In the genomic region with DNA sequence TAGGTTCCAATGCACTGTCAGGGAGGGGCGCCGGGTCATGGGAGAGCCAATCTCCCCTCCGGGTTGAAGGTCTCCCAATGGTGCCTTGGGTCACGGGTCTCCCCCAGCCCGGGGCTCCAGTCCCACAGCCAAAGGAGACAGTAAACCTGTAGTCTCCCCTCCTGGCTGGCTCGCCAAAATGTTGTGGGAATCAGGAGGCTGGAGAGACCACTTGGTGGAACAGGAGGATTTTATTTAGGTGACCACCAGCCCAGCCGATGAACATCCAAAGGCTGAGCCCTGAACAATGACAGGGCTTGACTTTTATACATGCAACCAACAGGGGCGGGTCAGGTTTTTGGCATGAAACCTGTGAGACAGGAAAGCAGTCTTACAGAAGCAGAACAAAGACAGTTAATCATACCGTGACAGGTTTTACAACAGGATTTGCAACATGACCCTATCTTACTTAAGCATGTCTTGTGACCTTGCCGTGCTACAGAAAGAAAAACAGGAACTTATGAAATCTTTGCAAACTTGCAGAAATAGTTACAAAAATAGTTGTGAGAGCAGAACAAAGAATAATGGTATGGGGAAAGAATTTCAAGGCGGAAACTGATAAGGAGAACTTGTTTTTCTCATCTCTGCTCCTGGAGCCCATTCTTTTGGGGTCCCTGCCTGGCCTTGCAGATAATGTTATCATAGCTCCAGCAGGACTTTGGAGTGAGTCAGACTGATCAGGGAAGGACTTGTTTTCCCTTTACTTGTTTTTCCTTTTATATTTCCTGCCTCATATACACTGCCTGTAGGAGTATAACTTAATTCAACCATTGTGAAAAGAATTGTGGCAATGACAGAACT, we compare ENCODE assay signal across 10 cellular contexts. TPM values are rescaled to one million over a fixed set of nuclear protein-coding genes. Genes with fewer than 3 reads are reported as not detected.
DNase-seq lines count a peak whose midpoint lies in the region; ATAC-seq, FAIRE-seq and TF ChIP-seq lines count a peak whose summit lies in the region.
"Had no signal": no experiment of that assay in that cellular context is flagged by ENCODE, and none has a peak within 500 bp of the region (broad histone marks: within the 10 kb centered on the region; RNA-seq: fewer than 3 reads in every experiment).

No MANE protein-coding gene starts in this region.

- H4K20me1 ChIP-seq in PC-9 (ENCODE audit: insufficient read depth) = no peaks in the 10 kb centered on the region

- CTCF ChIA-PET in PC-9 (lab: Charles Lee) = no interaction called here

- H3K27ac ChIP-seq in PC-9 (peak overlapping the region; percentile 65), foreskin keratinocyte (no peak overlapping the region), thoracic aorta (peak overlapping the region; percentile 67 to 75)
- H3K27ac ChIP-seq: 22Rv1 had no signal

- no peaks in the 10 kb centered on the region for H3K9me2 ChIP-seq in PC-9 (ENCODE audit: insufficient read depth)

- ATAC-seq in foreskin keratinocyte (no peak), thoracic aorta (ENCODE audit: insufficient number of reproducible peaks, low FRiP score, low read depth) (no peak), GM21528 (IDR thresholded peaks at IDR 0.05; ENCODE audit: low FRiP score, unreplicated experiment) (no peak)
- no peak for ATAC-seq in activated naive CD4-positive, alpha-beta T cell treated with anti-CD3 and anti-CD28 coated beads, Interleukin-2, amount 50 U/mL, for 72 hours

- POLR2A ChIA-PET in PC-9 (lab: Charles Lee; ENCODE audit: unreplicated experiment) = no interaction called here

- peaks cover 28% of the 10 kb centered on the region for H3F3A ChIP-seq in PC-9 (ENCODE audit: insufficient read depth, low read depth)

- no TSS peak for BruUV-seq in PC-9 (replicated peaks; lab: Mats Ljungman, UMichigan)

- TF ChIP-seq CTCF in PC-9 (conservative IDR thresholded peaks at IDR 0.05) (no peak), foreskin keratinocyte (conservative IDR thresholded peaks at IDR 0.05) (no peak), thoracic aorta (IDR thresholded peaks at IDR 0.05) (no peak)

- H3K36me3 Mint-ChIP-seq in activated naive CD4-positive, alpha-beta T cell treated with anti-CD3 and anti-CD28 coated beads, Interleukin-2, amount 50 U/mL, for 72 hours = peaks cover 66 to 81% of the 10 kb centered on the region in 2 donors

- DNase-seq in DMS53 (lab: John Stamatoyannopoulos, UW) = peak; percentile 44
- no peak for DNase-seq in DMS53 treated with DMSO at 0.1 percent for 48 hours (lab: John Stamatoyannopoulos, UW; ENCODE audit: unreplicated experiment)
- DNase-seq in PC-9 = peak; percentile 24 to 76
- peak; percentile 58 to 63 for DNase-seq in foreskin keratinocyte
- no peak for DNase-seq in thoracic aorta (ENCODE audit: low spot score)
- DNase-seq in activated naive CD4-positive, alpha-beta T cell treated with anti-CD3 and anti-CD28 coated beads, Interleukin-2, amount 50 U/mL, for 72 hours (ENCODE audit: low spot score in 2 of 2) = no peak
- DNase-seq in GM19239 (ENCODE audit: insufficient read length, low spot score) = no peak
- DNase-seq: natural killer cell had no signal

- peak overlapping the region; percentile 44; the same call in 1 of the 2 replicates for H3K4me2 ChIP-seq in PC-9

- peaks cover 23% of the 10 kb centered on the region for H3K4me1 ChIP-seq in PC-9 (replicated peaks; ENCODE audit: insufficient read depth)
- H3K4me1 ChIP-seq in foreskin keratinocyte = no peaks in the 10 kb centered on the region
- peaks cover 11 to 45% of the 10 kb centered on the region in 2 donors for H3K4me1 ChIP-seq in thoracic aorta (ENCODE audit: control insufficient read depth in 1 of 2, low read depth in 2 of 2)

- H3K79me2 ChIP-seq in PC-9 (ENCODE audit: low read depth) = peaks cover 30% of the 10 kb centered on the region

- no peak for FAIRE-seq in GM19239 (lab: Jason Lieb, UNC)

- no peak overlapping the region for H2AFZ ChIP-seq in PC-9

- peaks cover 68% of the 10 kb centered on the region for H3K9me3 ChIP-seq in PC-9 (ENCODE audit: insufficient read depth, low read depth)
- peaks cover 5% of the 10 kb centered on the region for H3K9me3 ChIP-seq in thoracic aorta

- H3K36me3 ChIP-seq in PC-9 (ENCODE audit: low read depth) = peaks cover 51% of the 10 kb centered on the region
- no peaks in the 10 kb centered on the region for H3K36me3 ChIP-seq in thoracic aorta

- no peaks in the 10 kb centered on the region for H3K27me3 ChIP-seq in PC-9 (ENCODE audit: insufficient read depth, low read depth)
- no peaks in the 10 kb centered on the region for H3K27me3 ChIP-seq in foreskin keratinocyte
- H3K27me3 ChIP-seq in thoracic aorta (replicated peaks; ENCODE audit: insufficient read depth) = no peaks in the 10 kb centered on the region

- intact Hi-C loops in PC-9 (cut with micrococcal nuclease; ENCODE audit: unreplicated experiment) = no loop called here

- no peak overlapping the region for H3K27ac Mint-ChIP-seq in activated naive CD4-positive, alpha-beta T cell treated with anti-CD3 and anti-CD28 coated beads, Interleukin-2, amount 50 U/mL, for 72 hours

- H3K4me3 ChIP-seq in PC-9 (peak overlapping the region; percentile 30; the same call in 1 of the 2 replicates), thoracic aorta (peak overlapping the region; percentile 24)

- H3K9me3 Mint-ChIP-seq in activated naive CD4-positive, alpha-beta T cell treated with anti-CD3 and anti-CD28 coated beads, Interleukin-2, amount 50 U/mL, for 72 hours = peaks cover 47 to 52% of the 10 kb centered on the region in 2 donors

RNA-seq across cellular contexts. Expression of gene ERV3-1, which starts 7.1 kb away (rescaled TPM):
- total RNA-seq in PC-9 (2021) = 14.0 and 22.5 TPM in 2 replicates
- total RNA-seq in foreskin keratinocyte = 1.7 and 2.2 TPM in 2 replicates
- polyA plus RNA-seq in foreskin keratinocyte = 0.44 and 0.64 TPM in 2 replicates
- 10 to 100 TPM; 21.8 to 28.6 TPM for total RNA-seq in thoracic aorta
- 1 to 10 TPM; 8.0 to 9.3 TPM for total RNA-seq in activated naive CD4-positive, alpha-beta T cell treated with anti-CD3 and anti-CD28 coated beads, Interleukin-2, amount 50 U/mL, for 72 hours

RNA-seq across cellular contexts. Expression of gene ZNF117, which starts 8.5 kb away (rescaled TPM):
- total RNA-seq in PC-9 (2021) (7.3 and 12.6 TPM in 2 replicates), foreskin keratinocyte (0.78 and 0.92 TPM in 2 replicates), thoracic aorta (10 to 100 TPM in 1 of 2 donors, 1 to 10 TPM in 1; 9.2 to 16.9 TPM)
- polyA plus RNA-seq in foreskin keratinocyte = 0.13 and 0.19 TPM in 2 replicates
- total RNA-seq in activated naive CD4-positive, alpha-beta T cell treated with anti-CD3 and anti-CD28 coated beads, Interleukin-2, amount 50 U/mL, for 72 hours = 1 to 10 TPM; 2.0 to 2.8 TPM

Comparison
In these comparisons a context has a peak if more than half of its experiments do, and no peak if none do; other contexts are left out.
1. DNase-seq: peak in DMS53 (single experiment), PC-9 (2 of 2) and foreskin keratinocyte (2 of 2); none in DMS53 treated with DMSO at 0.1 percent for 48 hours (single experiment), thoracic aorta (single experiment), activated naive CD4-positive, alpha-beta T cell treated with anti-CD3 and anti-CD28 coated beads, Interleukin-2, amount 50 U/mL, for 72 hours (0 of 2) and GM19239 (single experiment).